22 cellular contexts compared by ENCODE assay signal in genomic region chr7:45986355-45987298, GRCh38.
"Had no signal": no experiment of that assay in that cellular context is flagged by ENCODE, and none has a peak within 500 bp of the region (broad histone marks: within the 10 kb centered on the region; RNA-seq: fewer than 3 reads in every experiment).

No MANE protein-coding gene starts in this region.

- H3K36me3 ChIP-seq: breast epithelium, heart right ventricle, left lung, neural progenitor cell, thyroid gland had no signal

- ATAC-seq: activated CD4-positive, alpha-beta T cell treated with anti-CD3 and anti-CD28 coated beads for 36 hours; heart right ventricle; naive thymus-derived CD8-positive, alpha-beta T cell had no signal

- H3K4me3 Mint-ChIP-seq: activated B cell treated with CpG ODN at 0.5 μM for 24 hours; activated CD4-positive, alpha-beta T cell treated with anti-CD3 and anti-CD28 coated beads for 36 hours; activated naive CD8-positive, alpha-beta T cell treated with anti-CD3 and anti-CD28 coated beads for 36 hours; mesothelial cell of epicardium; naive thymus-derived CD8-positive, alpha-beta T cell; neural progenitor cell; stimulated activated naive CD8-positive, alpha-beta T cell treated with anti-CD3 and anti-CD28 coated beads, Interleukin-15, Interleukin-2, amounts not matched to agents 100 ng/mL and 50 ng/mL, for 24 hours had no signal

- H3K9me3 ChIP-seq: left lung, thyroid gland had no signal

- H3K4me1 ChIP-seq: left lung, neural progenitor cell, thyroid gland had no signal

- H3K27me3 ChIP-seq: breast epithelium, heart right ventricle, left lung, neural progenitor cell, thyroid gland had no signal

- H3K27ac Mint-ChIP-seq: activated B cell treated with CpG ODN at 0.5 μM for 24 hours; activated CD4-positive, alpha-beta T cell treated with anti-CD3 and anti-CD28 coated beads for 36 hours; activated naive CD8-positive, alpha-beta T cell treated with anti-CD3 and anti-CD28 coated beads for 36 hours; mesothelial cell of epicardium; naive thymus-derived CD8-positive, alpha-beta T cell; neural progenitor cell; stimulated activated naive CD8-positive, alpha-beta T cell treated with anti-CD3 and anti-CD28 coated beads, Interleukin-15, Interleukin-2, amounts not matched to agents 100 ng/mL and 50 ng/mL, for 24 hours had no signal

- H3K27ac ChIP-seq: breast epithelium, coronary artery, epithelial cell of prostate, heart right ventricle, left lung, neural progenitor cell, thyroid gland had no signal

- H3K36me3 Mint-ChIP-seq: mesothelial cell of epicardium, neural progenitor cell had no signal

- H3K4me1 Mint-ChIP-seq: activated B cell treated with CpG ODN at 0.5 μM for 24 hours; activated CD4-positive, alpha-beta T cell treated with anti-CD3 and anti-CD28 coated beads for 36 hours; activated naive CD8-positive, alpha-beta T cell treated with anti-CD3 and anti-CD28 coated beads for 36 hours; naive thymus-derived CD8-positive, alpha-beta T cell had no signal

- H3K27me3 Mint-ChIP-seq: activated CD4-positive, alpha-beta T cell treated with anti-CD3 and anti-CD28 coated beads for 36 hours; activated naive CD8-positive, alpha-beta T cell treated with anti-CD3 and anti-CD28 coated beads for 36 hours; stimulated activated naive CD8-positive, alpha-beta T cell treated with anti-CD3 and anti-CD28 coated beads, Interleukin-15, Interleukin-2, amounts not matched to agents 100 ng/mL and 50 ng/mL, for 24 hours had no signal

- H3K4me3 ChIP-seq: breast epithelium, coronary artery, heart right ventricle, left lung, lung, neural progenitor cell, thyroid gland had no signal

- DNase-seq: activated B cell treated with CpG ODN at 0.5 μM for 24 hours; activated CD4-positive, alpha-beta T cell treated with anti-CD3 and anti-CD28 coated beads for 36 hours; activated CD4-positive, alpha-beta T cell treated with anti-CD3 and anti-CD28 coated beads, Interleukin-2, amount 50 U/mL, for 4 hours; activated naive CD4-positive, alpha-beta T cell treated with Interleukin-2 at 50 U/mL for 16 hours; activated naive CD8-positive, alpha-beta T cell treated with anti-CD3 and anti-CD28 coated beads for 36 hours; activated T-cell treated with anti-CD3 and anti-CD28 coated beads, Interleukin-2, amount 50 U/mL, for 48 hours; cerebellar nuclear complex; heart right ventricle; left lung; naive thymus-derived CD8-positive, alpha-beta T cell; stimulated activated CD4-positive, alpha-beta T cell treated with anti-CD3 and anti-CD28 coated beads, Interleukin-12 subunit alpha, Interleukin-12 subunit beta, amount 100 ng/mL, for 4 hours; stimulated activated CD4-positive, alpha-beta T cell treated with anti-CD3 and anti-CD28 coated beads, Interleukin-4, amount 100 ng/mL, for 4 hours; substantia nigra; T-helper 1 cell; thyroid gland had no signal

- H3K9me3 Mint-ChIP-seq: stimulated activated naive CD8-positive, alpha-beta T cell treated with anti-CD3 and anti-CD28 coated beads, Interleukin-15, Interleukin-2, amounts not matched to agents 100 ng/mL and 50 ng/mL, for 24 hours had no signal
